In genomic region chr5:88140396-88140862, GRCh38 we compare ENCODE assay signal across 2 cellular contexts.
TF ChIP-seq lines count a peak whose summit lies in the region.

No MANE protein-coding gene starts in this region.

TF ChIP-seq in SK-N-SH, 30 proteins besides CTCF, POLR2A, EP300 and RAD21 (continued from another document):
- TF ChIP-seq REST (IDR thresholded peaks at IDR 0.05; ENCODE audit: low read depth, low read length) (no peak), FOXM1 (IDR thresholded peaks at IDR 0.05; ENCODE audit: low read depth) (no peak), FOSL2 (IDR thresholded peaks at IDR 0.05; ENCODE audit: borderline replicate concordance, low read depth) (no peak), CHD2 (IDR thresholded peaks at IDR 0.05; ENCODE audit: low read length, partially characterized antibody) (no peak), SIN3A (IDR thresholded peaks at IDR 0.05; ENCODE audit: borderline replicate concordance, low read depth, low read length) (no peak)
TF ChIP-seq in SK-N-SH: peak in this region for 0.

TF ChIP-seq in SK-N-SH treated with all-trans-retinoic acid at 6 μM for 48 hours, 23 proteins besides CTCF, POLR2A, EP300 and RAD21 (continued from another document):
- TF ChIP-seq PATZ1 (CRISPR knock-in tag; IDR thresholded peaks at IDR 0.05; ENCODE audit: borderline replicate concordance), result no peak
- TF ChIP-seq SNAI2 (CRISPR knock-in tag; IDR thresholded peaks at IDR 0.05), result no peak
- no peak for TF ChIP-seq PPARA (CRISPR knock-in tag; IDR thresholded peaks at IDR 0.05; ENCODE audit: borderline replicate concordance)
- no peak for TF ChIP-seq CREB5 (CRISPR knock-in tag; IDR thresholded peaks at IDR 0.05; ENCODE audit: low read depth)
- TF ChIP-seq CSDC2 (CRISPR knock-in tag; IDR thresholded peaks at IDR 0.05), result no peak
- no peak for TF ChIP-seq RARB (CRISPR knock-in tag; IDR thresholded peaks at IDR 0.05)
